2 cellular contexts compared by ENCODE assay signal in the genomic region with DNA sequence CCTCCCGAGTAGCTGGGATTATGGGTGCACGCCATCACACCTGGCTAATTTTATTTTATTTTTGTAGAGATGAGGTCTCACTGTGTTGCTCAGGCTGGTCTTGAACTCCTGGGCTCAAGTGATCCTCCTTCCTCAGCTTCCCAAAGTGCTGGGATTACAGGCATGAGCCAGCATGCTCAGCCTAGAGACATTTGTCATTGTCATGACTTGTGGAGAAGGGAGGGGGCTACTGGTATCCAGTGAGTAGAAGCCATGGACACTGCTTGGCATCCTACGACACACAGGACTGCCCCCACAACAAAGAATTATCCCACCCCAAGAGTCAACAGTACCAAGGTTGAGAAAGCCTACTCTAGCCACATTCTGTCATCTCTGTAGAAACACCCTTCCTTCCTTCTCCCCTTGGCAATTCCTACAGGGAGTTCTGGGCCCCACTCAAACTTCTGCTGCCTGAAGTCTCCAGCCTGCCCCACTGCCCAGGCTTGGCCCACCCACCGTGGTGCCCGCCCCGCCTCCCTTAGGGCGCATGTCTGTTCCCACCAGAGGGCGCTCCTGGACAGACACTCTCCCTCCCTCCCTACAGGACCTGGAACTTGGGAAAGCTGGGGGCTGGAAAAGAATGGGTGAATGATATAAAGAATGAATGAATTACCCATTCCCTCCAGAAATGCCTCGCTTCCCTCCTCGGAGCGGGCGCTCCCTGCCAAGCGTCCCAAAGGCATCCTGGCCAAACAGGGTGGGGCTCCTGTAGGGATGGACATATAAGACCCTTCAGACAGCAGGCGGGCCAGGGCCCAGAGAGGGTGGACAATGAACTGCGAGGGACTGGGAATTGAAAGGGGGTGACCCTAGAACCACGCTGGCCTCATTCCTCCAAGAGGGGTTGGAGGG.
A peak's percentile ranks its signal among the peaks of the same experiment; 100 is the strongest.
TF ChIP-seq lines count a peak whose summit lies in the region.

No MANE protein-coding gene starts in this region.

TF ChIP-seq in HEK293T, 16 proteins besides CTCF, POLR2A, EP300 and RAD21:
- TF ChIP-seq, protein P1, sequence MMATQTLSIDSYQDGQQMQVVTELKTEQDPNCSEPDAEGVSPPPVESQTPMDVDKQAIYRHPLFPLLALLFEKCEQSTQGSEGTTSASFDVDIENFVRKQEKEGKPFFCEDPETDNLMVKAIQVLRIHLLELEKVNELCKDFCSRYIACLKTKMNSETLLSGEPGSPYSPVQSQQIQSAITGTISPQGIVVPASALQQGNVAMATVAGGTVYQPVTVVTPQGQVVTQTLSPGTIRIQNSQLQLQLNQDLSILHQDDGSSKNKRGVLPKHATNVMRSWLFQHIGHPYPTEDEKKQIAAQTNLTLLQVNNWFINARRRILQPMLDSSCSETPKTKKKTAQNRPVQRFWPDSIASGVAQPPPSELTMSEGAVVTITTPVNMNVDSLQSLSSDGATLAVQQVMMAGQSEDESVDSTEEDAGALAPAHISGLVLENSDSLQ (IDR thresholded peaks at IDR 0.05): 0 out of 2 replicates have a peak, but pooled peaks have one; percentile 9
- TF ChIP-seq L3MBTL2 (conservative IDR thresholded peaks at IDR 0.05) (no peak), HDGF (IDR thresholded peaks at IDR 0.05; ENCODE audit: borderline replicate concordance) (no peak), FOXA1 (IDR thresholded peaks at IDR 0.05) (no peak), ARNT (IDR thresholded peaks at IDR 0.05) (no peak)

TF ChIP-seq in H1, 55 proteins besides CTCF, POLR2A, EP300 and RAD21:
- TF ChIP-seq JUND (IDR thresholded peaks at IDR 0.05; ENCODE audit: low read length) (peak; percentile 40; the same call in 1 of the 2 replicates), SIX5 (IDR thresholded peaks at IDR 0.05; ENCODE audit: low read depth, low read length) (no peak), SIN3A (conservative IDR thresholded peaks at IDR 0.05 in 1 of 2, IDR thresholded peaks at IDR 0.05 in 1 of 2; ENCODE audit: low read depth in 1 of 2, low read length in 2 of 2) (peak in 1 of 2 experiments; percentile 57; a peak in 1 of 4 replicates), CREB1 (IDR thresholded peaks at IDR 0.05) (peak; percentile 69; the same call in 1 of the 2 replicates), SP1 (IDR thresholded peaks at IDR 0.05; ENCODE audit: low read depth, low read length) (peak; percentile 64; the same call in 1 of the 2 replicates), RBBP5 (IDR thresholded peaks at IDR 0.05; ENCODE audit: borderline replicate concordance, low read depth, low read length) (no peak), EGR1 (IDR thresholded peaks at IDR 0.05; ENCODE audit: borderline replicate concordance, low read depth, low read length) (0 out of 2 replicates have a peak, but pooled peaks have one; percentile 11), TCF12 (IDR thresholded peaks at IDR 0.05; ENCODE audit: low read depth, low read length) (0 out of 2 replicates have a peak, but pooled peaks have one; percentile 18), CHD2 (IDR thresholded peaks at IDR 0.05; ENCODE audit: low read length) (0 out of 2 replicates have a peak, but pooled peaks have one; percentile 24), GABPA (IDR thresholded peaks at IDR 0.05; ENCODE audit: borderline replicate concordance, insufficient read depth, low read length) (0 out of 2 replicates have a peak, but pooled peaks have one; percentile 61), CBX5 (IDR thresholded peaks at IDR 0.05; ENCODE audit: low read depth, low read length) (no peak), TAF7 (optimal IDR thresholded peaks at IDR 0.05; ENCODE audit: borderline replicate concordance, low read depth, low read length) (peak; percentile 30), YY1 (IDR thresholded peaks at IDR 0.05; ENCODE audit: low read depth, low read length) (peak; percentile 32; the same call in 1 of the 2 replicates)
- TF ChIP-seq, protein P2, sequence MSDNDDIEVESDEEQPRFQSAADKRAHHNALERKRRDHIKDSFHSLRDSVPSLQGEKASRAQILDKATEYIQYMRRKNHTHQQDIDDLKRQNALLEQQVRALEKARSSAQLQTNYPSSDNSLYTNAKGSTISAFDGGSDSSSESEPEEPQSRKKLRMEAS (IDR thresholded peaks at IDR 0.05): peak; percentile 55
TF ChIP-seq in H1: peak in this region for 11.
